Comparison of ENCODE assay signal across 27 cellular contexts in genomic region chr4:107559653-107560052, GRCh38.
"Had no signal": no experiment of that assay in that cellular context is flagged by ENCODE, and none has a peak within 500 bp of the region (broad histone marks: within the 10 kb centered on the region; RNA-seq: fewer than 3 reads in every experiment).

No MANE protein-coding gene starts in this region.

- H3K4me1 ChIP-seq: colonic mucosa, esophagus muscularis mucosa, foreskin keratinocyte, gastrocnemius medialis, gastroesophageal sphincter, heart left ventricle, heart right ventricle had no signal

- FAIRE-seq: colon, endometrium, endothelial cell of umbilical vein, frontal cortex had no signal

- H3K36me3 ChIP-seq: colonic mucosa, esophagus muscularis mucosa, esophagus squamous epithelium, gastrocnemius medialis, gastroesophageal sphincter, heart left ventricle, heart right ventricle had no signal

- H3K9me3 ChIP-seq: colonic mucosa, gastrocnemius medialis had no signal

- H3K27ac ChIP-seq: colonic mucosa, coronary artery, dorsolateral prefrontal cortex, epithelial cell of prostate, esophagus muscularis mucosa, esophagus squamous epithelium, foreskin keratinocyte, gastrocnemius medialis, gastroesophageal sphincter, heart left ventricle, heart right ventricle had no signal

- DNase-seq: colonic mucosa; cortex of kidney; dermis blood vessel endothelial cell; dorsolateral prefrontal cortex; effector CD4-positive, alpha-beta T cell; effector CD8-positive, alpha-beta T cell; effector memory CD4-positive, alpha-beta T cell; effector memory CD8-positive, alpha-beta T cell; endodermal cell; erythroblast; esophagus squamous epithelium; foreskin fibroblast; foreskin keratinocyte; foreskin melanocyte; gastrocnemius medialis; glutamatergic neuron; head of caudate nucleus; heart left ventricle; heart right ventricle had no signal

- H3K4me3 ChIP-seq: colonic mucosa, coronary artery, dorsolateral prefrontal cortex, esophagus muscularis mucosa, esophagus squamous epithelium, gastrocnemius medialis, gastroesophageal sphincter, heart left ventricle, heart right ventricle had no signal
